In genomic region chr11:76599041-76600013, GRCh38 we compare ENCODE assay signal across 16 cellular contexts.
A peak's percentile ranks its signal among the peaks of the same experiment; 100 is the strongest.
DNase-seq lines count a peak whose midpoint lies in the region; ATAC-seq and TF ChIP-seq lines count a peak whose summit lies in the region.
"Had no signal": no experiment of that assay in that cellular context is flagged by ENCODE, and none has a peak within 500 bp of the region (broad histone marks: within the 10 kb centered on the region; RNA-seq: fewer than 3 reads in every experiment).

No MANE protein-coding gene starts in this region.

- H2BK120ac ChIP-seq in neuronal stem cell (ENCODE audit: low read depth, low read length): no peak overlapping the region

- H3K4me3 Mint-ChIP-seq in MCF 10A (ENCODE audit: unreplicated experiment): no peak overlapping the region
- H3K4me3 Mint-ChIP-seq: activated naive CD4-positive, alpha-beta T cell treated with anti-CD3 and anti-CD28 coated beads, Interleukin-2, amount 10 ng/mL, durations not matched to agents 7 days and 5 days; CD4-positive, alpha-beta memory T cell; natural killer cell treated with Interleukin-12 subunit alpha and Interleukin-12 subunit beta and Interleukin-15 and Interleukin-18, amount 100 ng/mL, for 72 hours had no signal

- no peak overlapping the region for H2AFZ ChIP-seq in neuronal stem cell (ENCODE audit: low read length)

- in situ Hi-C loops in Panc1 (cut with HindIII; ENCODE audit: low pct_unique_long_range_greater_than_20kb, low sequenced_read_pairs): no loop called here

- H3K79me1 ChIP-seq in neuronal stem cell (ENCODE audit: low read depth, low read length): no peaks in the 10 kb centered on the region

- H3K4me1 ChIP-seq in Panc1 (ENCODE audit: control insufficient read depth, insufficient read depth, low read length) (no peaks in the 10 kb centered on the region; the same call in 1 of the 2 replicates), neuronal stem cell (ENCODE audit: control insufficient read depth in 2 of 2, insufficient read depth in 1 of 2, low read depth in 1 of 2, low read length in 2 of 2) (peaks cover 0 to 9% of the 10 kb centered on the region in 2 donors)

- H3K18ac ChIP-seq in neuronal stem cell (ENCODE audit: low read length): peak overlapping the region; percentile 31

- no peaks in the 10 kb centered on the region for H3K9me3 ChIP-seq in Panc1 (ENCODE audit: control insufficient read depth, insufficient read depth, low read depth, low read length)
- no peaks in the 10 kb centered on the region for H3K9me3 ChIP-seq in neuronal stem cell (replicated peaks in 1 of 2; ENCODE audit: control insufficient read depth in 2 of 2, insufficient read depth in 1 of 2, low read depth in 1 of 2, low read length in 2 of 2)
- H3K9me3 ChIP-seq: thoracic aorta had no signal

- no peak overlapping the region for H3K27ac ChIP-seq in Panc1 (ENCODE audit: low read length)
- no peak overlapping the region for H3K27ac ChIP-seq in neuronal stem cell (replicated peaks; ENCODE audit: low read length)
- H3K27ac ChIP-seq: skin epidermis, thoracic aorta had no signal

- H3K4ac ChIP-seq in neuronal stem cell (ENCODE audit: low read length): no peak overlapping the region

- ATAC-seq in Panc1 (peak; percentile 35; the same call in 1 of the 2 replicates), GM19351 (IDR thresholded peaks at IDR 0.05; ENCODE audit: unreplicated experiment) (no peak), GM19328 (IDR thresholded peaks at IDR 0.05; ENCODE audit: unreplicated experiment) (no peak)

- no peaks in the 10 kb centered on the region for H3K36me3 ChIP-seq in Panc1 (ENCODE audit: control insufficient read depth, insufficient read depth, low read length)
- no peaks in the 10 kb centered on the region for H3K36me3 ChIP-seq in neuronal stem cell (replicated peaks in 1 of 2; ENCODE audit: control insufficient read depth in 2 of 2, insufficient read depth in 2 of 2, low read length in 2 of 2)
- H3K36me3 ChIP-seq: thoracic aorta had no signal

- intact Hi-C loops in Panc1 (cut with micrococcal nuclease; ENCODE audit: unreplicated experiment): no loop called here
- intact Hi-C loops in MCF 10A (cut with micrococcal nuclease): no loop called here

- no peak overlapping the region for H4K8ac ChIP-seq in neuronal stem cell (ENCODE audit: low read depth, low read length)

- no peak overlapping the region for H3K23ac ChIP-seq in neuronal stem cell (ENCODE audit: low read depth, low read length, poor library complexity)

- no peaks in the 10 kb centered on the region for H3K4me1 Mint-ChIP-seq in MCF 10A (ENCODE audit: insufficient read depth, unreplicated experiment)

- no peak overlapping the region for H3K9ac ChIP-seq in neuronal stem cell (ENCODE audit: low read depth, low read length, poor library complexity)

- no peaks in the 10 kb centered on the region for H3K36me3 Mint-ChIP-seq in MCF 10A (ENCODE audit: insufficient read depth, unreplicated experiment)
- H3K36me3 Mint-ChIP-seq: CD4-positive, alpha-beta memory T cell; natural killer cell treated with Interleukin-12 subunit alpha and Interleukin-12 subunit beta and Interleukin-15 and Interleukin-18, amount 100 ng/mL, for 72 hours had no signal

- H3K27me3 ChIP-seq in Panc1 (ENCODE audit: control insufficient read depth, insufficient read depth, low read length): no peaks in the 10 kb centered on the region
- H3K27me3 ChIP-seq in neuronal stem cell (ENCODE audit: control insufficient read depth in 3 of 3, insufficient read depth in 3 of 3, low read depth in 1 of 3, low read length in 3 of 3): peaks cover 0 to 18% (median 0%) of the 10 kb centered on the region in 3 experiments

- peak overlapping the region; percentile 40 for H2BK15ac ChIP-seq in neuronal stem cell (ENCODE audit: low read length)

- TF ChIP-seq CTCF in Panc1 (IDR thresholded peaks at IDR 0.05) (no peak), MCF 10A (IDR thresholded peaks at IDR 0.05; ENCODE audit: unreplicated experiment) (no peak)

- peak overlapping the region; percentile 5 for H3K14ac ChIP-seq in neuronal stem cell (ENCODE audit: low read length)

- POLR2A ChIA-PET in Panc1 (lab: Charles Lee) (interaction anchor here (0.7 kb wide), 1 partner anchor 860 kb away, joined by 4 read pairs; no protein-coding TSS in a partner anchor), MCF 10A (lab: Yijun Ruan, JAX) (interaction anchor here (0.6 kb wide), 2 partner anchors 513 to 925 kb away, joined by 3 read pairs; no protein-coding TSS in a partner anchor)

- H3K9me3 Mint-ChIP-seq in MCF 10A (ENCODE audit: unreplicated experiment): no peaks in the 10 kb centered on the region
- H3K9me3 Mint-ChIP-seq: activated naive CD4-positive, alpha-beta T cell treated with anti-CD3 and anti-CD28 coated beads, Interleukin-2, amount 10 ng/mL, durations not matched to agents 7 days and 5 days; natural killer cell treated with Interleukin-12 subunit alpha and Interleukin-12 subunit beta and Interleukin-15 and Interleukin-18, amount 100 ng/mL, for 72 hours had no signal

- no peak overlapping the region for H3K4me2 ChIP-seq in neuronal stem cell (ENCODE audit: insufficient read depth, low read length, poor library complexity, severe bottlenecking)

- H2AK5ac ChIP-seq in neuronal stem cell (ENCODE audit: low read depth, low read length): peak overlapping the region; percentile 36

- no peak overlapping the region for H2BK5ac ChIP-seq in neuronal stem cell (ENCODE audit: low read length)

- H3K4me3 ChIP-seq in Panc1 (ENCODE audit: low read depth in 2 of 2, low read length in 2 of 2): no peak overlapping the region
- H3K4me3 ChIP-seq in neuronal stem cell (ENCODE audit: low read length in 2 of 2): peak overlapping the region in 1 of 2 donors; percentile 8
- H3K4me3 ChIP-seq: skin epidermis, thoracic aorta had no signal

- BruUV-seq in Panc1 (replicated peaks; lab: Mats Ljungman, UMichigan) (no TSS peak), MCF 10A (replicated peaks; lab: Mats Ljungman, UMichigan) (no TSS peak)

- H3K27ac Mint-ChIP-seq in MCF 10A (ENCODE audit: low read depth, unreplicated experiment): no peak overlapping the region
- H3K27ac Mint-ChIP-seq: activated naive CD4-positive, alpha-beta T cell treated with anti-CD3 and anti-CD28 coated beads, Interleukin-2, amount 10 ng/mL, durations not matched to agents 7 days and 5 days; CD4-positive, alpha-beta memory T cell; natural killer cell treated with Interleukin-12 subunit alpha and Interleukin-12 subunit beta and Interleukin-15 and Interleukin-18, amount 100 ng/mL, for 72 hours had no signal

- H4K91ac ChIP-seq in neuronal stem cell (ENCODE audit: low read depth, low read length, poor library complexity): no peak overlapping the region

- no CpG with 5 or more reads among the region's 18 CpGs for WGBS in neuronal stem cell (ENCODE audit: extremely low coverage in 2 of 2, insufficient read length in 2 of 2, insufficient replicate concordance in 1 of 2), 2 donors

- no peak overlapping the region for H2BK12ac ChIP-seq in neuronal stem cell (ENCODE audit: low read length)

- H3K27me3 Mint-ChIP-seq in MCF 10A (ENCODE audit: insufficient read depth, unreplicated experiment): no peaks in the 10 kb centered on the region
- H3K27me3 Mint-ChIP-seq: CD4-positive, alpha-beta memory T cell had no signal

- CTCF ChIA-PET in Panc1 (lab: Charles Lee): interaction anchor here (0.6 to 1.9 kb wide), 8 partner anchors 73 to 438 kb away, joined by 3 to 10 read pairs (median 6); no protein-coding TSS in a partner anchor
- CTCF ChIA-PET in MCF 10A (lab: Yijun Ruan, JAX): interaction anchor here (0.6 to 0.7 kb wide), 3 partner anchors 22 to 1019 kb away, joined by 3 to 4 read pairs (median 4); no protein-coding TSS in a partner anchor

- peak; percentile 78 for DNase-seq in EL
- no peak for DNase-seq in Panc1 (ENCODE audit: low read depth, low spot score)
- DNase-seq in fibroblast of peridontal ligament (ENCODE audit: extremely low read depth): peak; percentile 71
- no peak for DNase-seq in neuronal stem cell (ENCODE audit: low spot score)
- DNase-seq in MCF 10A (ENCODE audit: unreplicated experiment): no peak
- no peak for DNase-seq in AG08395 (ENCODE audit: low spot score)
- DNase-seq: activated naive CD4-positive, alpha-beta T cell treated with anti-CD3 and anti-CD28 coated beads, Interleukin-2, amount 10 ng/mL, durations not matched to agents 7 days and 5 days; CD4-positive, alpha-beta memory T cell; cortex of kidney; kidney glomerular epithelial cell; NCI-H2227 treated with DMSO at 0.1 percent for 48 hours had no signal

Comparison
In these comparisons a context has a peak if more than half of its experiments do, and no peak if none do; other contexts are left out.
1. DNase-seq: peak in EL (single experiment) and fibroblast of peridontal ligament (single experiment); none in Panc1 (single experiment), neuronal stem cell (single experiment), MCF 10A (single experiment) and AG08395 (single experiment).